In genomic region chr11:62786318-62787004, GRCh38 we compare ENCODE assay signal across 8 cellular contexts. TPM values are rescaled to one million over a fixed set of nuclear protein-coding genes. Genes with fewer than 3 reads are reported as not detected.
A peak's percentile ranks its signal among the peaks of the same experiment; 100 is the strongest.
DNase-seq lines count a peak whose midpoint lies in the region; TF ChIP-seq lines count a peak whose summit lies in the region.

No MANE protein-coding gene starts in this region.

- H3K36me3 Mint-ChIP-seq in neural crest cell (ENCODE audit: low read depth), result peaks cover 15% of the 10 kb centered on the region

- H3K27ac Mint-ChIP-seq in neural crest cell (ENCODE audit: unreplicated experiment), result no peak overlapping the region

- WGBS in stomach, 5 donors, result 0 to 1% (median 1%) methylated on average over 20 to 51 of the region's 51 CpGs

- intact Hi-C loops in stomach (cut with DNase I; ENCODE audit: low total_unique reads), result loop anchor here (10.0 kb wide), 1 partner anchor 48 kb away; the partner anchor contains the start of genes STX5, TEX54 and WDR74

- no peaks in the 10 kb centered on the region for H3K9me3 ChIP-seq in stomach

- TF ChIP-seq CTCF in fibroblast of villous mesenchyme (IDR thresholded peaks at IDR 0.05; ENCODE audit: insufficient read depth, low read depth, low read length), result peak; percentile 99
- peak; percentile 90 for TF ChIP-seq CTCF in neural crest cell (conservative IDR thresholded peaks at IDR 0.05)
- TF ChIP-seq CTCF in stomach (IDR thresholded peaks at IDR 0.05), result peak in 6 of 7 experiments; percentile 78 to 99 (median 95)

- H3K27me3 Mint-ChIP-seq in neural crest cell (ENCODE audit: low read depth), result no peaks in the 10 kb centered on the region

- no peak for TF ChIP-seq EP300 in stomach (IDR thresholded peaks at IDR 0.05)

- no peak for TF ChIP-seq POLR2A in stomach (IDR thresholded peaks at IDR 0.05)

- peak overlapping the region; percentile 81 for H3K4me3 Mint-ChIP-seq in neural crest cell

- peaks cover 44% of the 10 kb centered on the region for H3K4me1 Mint-ChIP-seq in neural crest cell

- peak overlapping the region; percentile 97 for H3K4me3 ChIP-seq in fibroblast of villous mesenchyme (ENCODE audit: low read depth, low read length)
- H3K4me3 ChIP-seq in stomach, result peak overlapping the region; percentile 62 to 100 (median 82)

- DNase-seq in EL (peak; percentile 83), H4 (ENCODE audit: low spot score) (peak; percentile 71), LoVo (ENCODE audit: low spot score) (peak; percentile 90), SHP77 treated with DMSO at 0.1 percent for 48 hours (lab: John Stamatoyannopoulos, UW) (peak; percentile 33), fibroblast of villous mesenchyme (ENCODE audit: low read depth) (peak; percentile 84), neural crest cell (ENCODE audit: low read depth, low spot score) (peak; percentile 91), stomach (peak; percentile 93)
- peak; percentile 79 for DNase-seq in activated gamma-delta T cell treated with anti-CD3 and anti-CD28 coated beads, Interleukin-2, amount 50 U/mL, for 16 hours (ENCODE audit: low read depth)

- peaks cover 38 to 54% (median 49%) of the 10 kb centered on the region in 4 donors for H3K4me1 ChIP-seq in stomach

- H3K36me3 ChIP-seq in stomach, result peaks cover 20 to 50% (median 36%) of the 10 kb centered on the region in 4 donors

- H3K27ac ChIP-seq in stomach, result peak overlapping the region; percentile 92 to 99 (median 94)

- no peaks in the 10 kb centered on the region for H3K9me3 Mint-ChIP-seq in neural crest cell

- no peaks in the 10 kb centered on the region for H3K27me3 ChIP-seq in stomach

RNA-seq across cellular contexts. Expression of gene TMEM179B, which starts 0.7 kb away (rescaled TPM):
- 77.5 and 85.5 TPM in 2 replicates for total RNA-seq in H4 (2014; rRNA removed; shearing (Covaris generic))
- total RNA-seq in fibroblast of villous mesenchyme (38.0 and 45.8 TPM in 2 replicates), neural crest cell (20.0 and 21.4 TPM in 2 replicates), stomach (100 to 1,000 TPM in 1 of 5 donors, 10 to 100 TPM in 3, not detected in 1; 26.1 to 135 (median 85.5) TPM)
- polyA plus RNA-seq in stomach, result 10 to 100 TPM; 28.3 to 68.6 (median 32.1) TPM

RNA-seq across cellular contexts. Expression of gene TMEM223, which starts 5.3 kb away (rescaled TPM):
- total RNA-seq in H4 (2014; rRNA removed; shearing (Covaris generic)), result 43.1 and 62.4 TPM in 2 replicates
- total RNA-seq in fibroblast of villous mesenchyme (14.5 and 14.7 TPM in 2 replicates), neural crest cell (20.4 and 23.4 TPM in 2 replicates), stomach (10 to 100 TPM in 2 of 5 donors, 1 to 10 TPM in 1, under 1 TPM in 1, not detected in 1; 0.89 to 14.9 (median 10.7) TPM)
- 10 to 100 TPM; 10.2 to 28.2 (median 17.7) TPM for polyA plus RNA-seq in stomach

RNA-seq across cellular contexts. Expression of gene TAF6L, which starts 15.3 kb away (rescaled TPM):
- total RNA-seq in H4 (2014; rRNA removed; shearing (Covaris generic)), result 15.0 and 19.1 TPM in 2 replicates
- total RNA-seq in fibroblast of villous mesenchyme (16.8 and 22.2 TPM in 2 replicates), neural crest cell (50.5 and 52.0 TPM in 2 replicates), stomach (10 to 100 TPM in 4 of 5 donors, 1 to 10 TPM in 1; 4.6 to 35.0 (median 11.0) TPM)
- 10 to 100 TPM in 2 of 3 donors, 1 to 10 TPM in 1; 7.5 to 19.7 (median 19.3) TPM for polyA plus RNA-seq in stomach

RNA-seq across cellular contexts. Expression of gene NXF1, which starts 18.8 kb away (rescaled TPM):
- total RNA-seq in H4 (2014; rRNA removed; shearing (Covaris generic)), result 25.1 and 31.1 TPM in 2 replicates
- total RNA-seq in fibroblast of villous mesenchyme (28.3 and 33.2 TPM in 2 replicates), neural crest cell (86.6 and 88.1 TPM in 2 replicates), stomach (10 to 100 TPM; 30.7 to 83.5 (median 56.5) TPM)
- polyA plus RNA-seq in stomach, result 100 to 1,000 TPM in 1 of 3 donors, 10 to 100 TPM in 2; 23.5 to 138 (median 49.6) TPM

RNA-seq across cellular contexts. Expression of gene POLR2G, which starts 25.1 kb away (rescaled TPM):
- 140 and 182 TPM in 2 replicates for total RNA-seq in H4 (2014; rRNA removed; shearing (Covaris generic))
- 45.8 and 55.7 TPM in 2 replicates for total RNA-seq in fibroblast of villous mesenchyme
- total RNA-seq in neural crest cell, result 161 and 175 TPM in 2 replicates
- 10 to 100 TPM in 4 of 5 donors, 1 to 10 TPM in 1; 3.8 to 95.5 (median 23.9) TPM for total RNA-seq in stomach
- polyA plus RNA-seq in stomach, result 100 to 1,000 TPM in 1 of 3 donors, 10 to 100 TPM in 2; 85.8 to 119 (median 88.7) TPM

Comparison
In these comparisons a context has a peak if more than half of its experiments do, and no peak if none do; other contexts are left out.
1. Peak in every context shown above with its lines: DNase-seq, H3K4me3 ChIP-seq and H3K27ac ChIP-seq.
2. DNase-seq: peak in every context shown above with its lines; median percentile 93 in stomach; 91 in neural crest cell; 90 in LoVo; 84 in fibroblast of villous mesenchyme; 83 in EL; 79 in activated gamma-delta T cell treated with anti-CD3 and anti-CD28 coated beads, Interleukin-2, amount 50 U/mL, for 16 hours; 71 in H4; 33 in SHP77 treated with DMSO at 0.1 percent for 48 hours.